ENCODE assay signal across 31 cellular contexts in the genomic region with DNA sequence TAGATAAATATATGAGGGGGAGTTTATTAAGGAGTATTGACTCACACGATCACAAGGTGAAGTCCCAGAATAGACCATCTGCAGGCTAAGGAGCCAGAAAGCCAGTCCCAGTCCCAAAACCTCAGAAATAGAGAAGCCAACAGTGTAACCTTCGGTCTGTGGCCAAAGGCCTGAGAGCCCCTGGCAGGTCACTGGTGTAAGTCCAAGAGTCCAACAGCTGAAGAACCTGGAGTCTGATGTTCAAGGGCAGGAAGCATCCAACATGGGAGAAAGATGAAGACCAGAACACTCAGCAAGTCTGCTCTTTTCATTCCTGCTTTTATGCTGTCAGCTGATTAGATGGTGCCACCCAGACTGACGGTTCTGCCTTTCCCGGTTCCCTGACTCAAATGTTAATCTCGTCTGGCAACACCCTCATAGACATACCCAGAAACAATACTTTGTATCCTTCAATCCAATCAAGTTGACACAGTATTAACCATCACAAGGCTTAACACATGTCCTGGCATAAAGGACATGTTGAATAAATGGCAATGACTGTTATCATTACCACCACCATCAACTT. TPM values are rescaled to one million over a fixed set of nuclear protein-coding genes. Genes with fewer than 3 reads are reported as not detected.
"Had no signal": no experiment of that assay in that cellular context is flagged by ENCODE, and none has a peak within 500 bp of the region (broad histone marks: within the 10 kb centered on the region; RNA-seq: fewer than 3 reads in every experiment).

No MANE protein-coding gene starts in this region.

- H3K27ac ChIP-seq: VCaP had no signal

- ATAC-seq: activated naive CD8-positive, alpha-beta T cell treated with anti-CD3 and anti-CD28 coated beads, Interleukin-2, amount 50 U/mL, for 24 hours; Panc1 had no signal

- DNase-seq: activated B cell treated with CpG ODN at 0.5 μM for 24 hours; activated CD4-positive, alpha-beta memory T cell treated with anti-CD3 and anti-CD28 coated beads for 36 hours; activated CD4-positive, alpha-beta T cell treated with anti-CD3 and anti-CD28 coated beads for 4 hours; activated CD4-positive, alpha-beta T cell treated with anti-CD3 and anti-CD28 coated beads, Interleukin-2, amount 50 U/mL, for 1 hour; activated CD4-positive, CD25-positive, alpha-beta regulatory T cell treated with anti-CD3 and anti-CD28 coated beads, Interleukin-2, amount 50 U/mL, for 72 hours; activated CD8-positive, alpha-beta memory T cell treated with anti-CD3 and anti-CD28 coated beads, Interleukin-2, amount 50 U/mL, for 4 hours; activated effector memory CD4-positive, alpha-beta T cell treated with Interleukin-2 at 50 U/mL for 16 hours; activated naive CD4-positive, alpha-beta T cell treated with anti-CD3 and anti-CD28 coated beads, Interleukin-2, amount 10 ng/mL, durations not matched to agents 7 days and 5 days; activated naive CD8-positive, alpha-beta T cell treated with anti-CD3 and anti-CD28 coated beads, Interleukin-2, amount 50 U/mL, for 24 hours; activated T-cell treated with anti-CD3 and anti-CD28 coated beads for 4 hours; activated T-cell treated with anti-CD3 and anti-CD28 coated beads, Interleukin-2, amount 50 U/mL, for 48 hours; anterior cingulate cortex; Karpas-422; KBM-7; NCI-H1105 treated with DMSO at 0.1 percent for 48 hours; NCI-H1436; NCI-H1694 treated with DMSO at 0.1 percent for 48 hours; NCI-H2029; NCI-H2107; NCI-H2171; NCI-H510A; NCI-H526; NCI-H748 treated with DMSO at 0.1 percent for 48 hours; SIG-M5; SW 1271; T-helper 1 cell; T-helper 2 cell; T-helper 9 cell had no signal

RNA-seq across cellular contexts. Expression of gene MAPK4, which starts 56.7 kb away (rescaled TPM):
- total RNA-seq: activated B cell treated with CpG ODN at 0.5 μM for 24 hours; activated CD4-positive, alpha-beta memory T cell treated with anti-CD3 and anti-CD28 coated beads for 36 hours; RPMI7951 had no signal
